9 cellular contexts compared by ENCODE assay signal in genomic region chr5:152532714-152533113, GRCh38.
DNase-seq lines count a peak whose midpoint lies in the region; ATAC-seq and TF ChIP-seq lines count a peak whose summit lies in the region.
"Had no signal": no experiment of that assay in that cellular context is flagged by ENCODE, and none has a peak within 500 bp of the region (broad histone marks: within the 10 kb centered on the region; RNA-seq: fewer than 3 reads in every experiment).

No MANE protein-coding gene starts in this region.

- H3K4me3 ChIP-seq in PC-3 (ENCODE audit: low read length) = no peak overlapping the region
- no peak overlapping the region for H3K4me3 ChIP-seq in esophagus muscularis mucosa
- H3K4me3 ChIP-seq in parathyroid adenoma (ENCODE audit: low read depth, low read length) = no peak overlapping the region
- no peak overlapping the region for H3K4me3 ChIP-seq in aorta (ENCODE audit: low read length in 2 of 2)
- H3K4me3 ChIP-seq: skin epidermis had no signal

- H3F3A ChIP-seq in PC-3 (ENCODE audit: low read length, unreplicated experiment) = no peaks in the 10 kb centered on the region

- TF ChIP-seq EP300 in esophagus muscularis mucosa (IDR thresholded peaks at IDR 0.05) = no peak

- H4K20me1 ChIP-seq in PC-3 (ENCODE audit: low read length) = no peaks in the 10 kb centered on the region

- H3K4me2 ChIP-seq in PC-3 (ENCODE audit: low read length) (no peak overlapping the region), parathyroid adenoma (ENCODE audit: low read length) (no peak overlapping the region)

- H3K36me3 ChIP-seq in PC-3 (ENCODE audit: low read depth, low read length) (no peaks in the 10 kb centered on the region), esophagus muscularis mucosa (no peaks in the 10 kb centered on the region), parathyroid adenoma (ENCODE audit: control insufficient read depth, insufficient read depth, low read length) (no peaks in the 10 kb centered on the region), aorta (ENCODE audit: control insufficient read depth in 1 of 2, insufficient read depth in 2 of 2, low read length in 1 of 2) (no peaks in the 10 kb centered on the region)

- no peaks in the 10 kb centered on the region for H3K9me3 Mint-ChIP-seq in activated T-helper 17 cell treated with anti-CD3 and anti-CD28 coated beads, Interleukin-2, amount 50 U/mL, for 72 hours

- H3K27ac ChIP-seq in PC-3 (ENCODE audit: low read length) (no peak overlapping the region), esophagus muscularis mucosa (replicated peaks in 1 of 4) (no peak overlapping the region), parathyroid adenoma (no peak overlapping the region), aorta (ENCODE audit: low read depth in 1 of 2, low read length in 2 of 2) (no peak overlapping the region)
- H3K27ac ChIP-seq: skin epidermis had no signal

- H3K4me3 Mint-ChIP-seq in activated T-helper 17 cell treated with anti-CD3 and anti-CD28 coated beads, Interleukin-2, amount 50 U/mL, for 72 hours = no peak overlapping the region

- no peak for TF ChIP-seq POLR2A in esophagus muscularis mucosa (IDR thresholded peaks at IDR 0.05; ENCODE audit: low read depth)

- 37% methylated on average over 2 of the region's 2 CpGs for WGBS in esophagus muscularis mucosa
- WGBS in aorta, 2 donors = 31 to 33% methylated on average over 2 of the region's 2 CpGs

- no peaks in the 10 kb centered on the region for H3K9me2 ChIP-seq in PC-3 (replicated peaks; ENCODE audit: low read length)

- ATAC-seq in PC-3 (peak; percentile 57), aorta (ENCODE audit: low FRiP score) (no peak)
- ATAC-seq in activated T-helper 17 cell treated with anti-CD3 and anti-CD28 coated beads, Interleukin-2, amount 50 U/mL, for 72 hours (replicated peaks) = no peak

- TF ChIP-seq CTCF in PC-3 (conservative IDR thresholded peaks at IDR 0.05; ENCODE audit: low read depth, low read length) = peak; percentile 81
- TF ChIP-seq CTCF in esophagus muscularis mucosa (IDR thresholded peaks at IDR 0.05) = peak in 2 of 3 experiments; percentile 44 to 50
- TF ChIP-seq CTCF in parathyroid adenoma (IDR thresholded peaks at IDR 0.05) = peak; percentile 49

- DNase-seq in Daoy (ENCODE audit: low read depth) (peak; percentile 34), HT1080 (ENCODE audit: low read depth) (peak; percentile 21), PC-3 (peak; percentile 75), esophagus muscularis mucosa (ENCODE audit: extremely low spot score) (no peak), mucosa of gallbladder (ENCODE audit: low spot score) (no peak), aorta (no peak)

- no peaks in the 10 kb centered on the region for H3K36me3 Mint-ChIP-seq in activated T-helper 17 cell treated with anti-CD3 and anti-CD28 coated beads, Interleukin-2, amount 50 U/mL, for 72 hours (ENCODE audit: low read depth)

- no peak overlapping the region for H3K27ac Mint-ChIP-seq in activated T-helper 17 cell treated with anti-CD3 and anti-CD28 coated beads, Interleukin-2, amount 50 U/mL, for 72 hours

- H2AFZ ChIP-seq in PC-3 (ENCODE audit: low read length) = no peak overlapping the region
- H2AFZ ChIP-seq in parathyroid adenoma = no peak overlapping the region

- no peaks in the 10 kb centered on the region for H3K4me1 Mint-ChIP-seq in activated T-helper 17 cell treated with anti-CD3 and anti-CD28 coated beads, Interleukin-2, amount 50 U/mL, for 72 hours

- H3K9ac ChIP-seq in PC-3 (ENCODE audit: low read length) = no peak overlapping the region
- H3K9ac ChIP-seq in parathyroid adenoma = no peak overlapping the region

- H3K79me2 ChIP-seq in PC-3 (ENCODE audit: low read length) = no peaks in the 10 kb centered on the region
- H3K79me2 ChIP-seq in parathyroid adenoma = no peaks in the 10 kb centered on the region

- CTCF ChIA-PET in PC-3 (lab: Charles Lee) = interaction anchor here (2.1 kb wide), 1 partner anchor 1432 kb away, joined by 9 read pairs; no protein-coding TSS in a partner anchor

- H3K27me3 ChIP-seq in PC-3 (ENCODE audit: low read length) (peaks cover 18% of the 10 kb centered on the region), esophagus muscularis mucosa (no peaks in the 10 kb centered on the region), parathyroid adenoma (ENCODE audit: control insufficient read depth, insufficient read depth, low read length) (no peaks in the 10 kb centered on the region), aorta (ENCODE audit: control insufficient read depth in 1 of 2, insufficient read depth in 2 of 2, low read length in 1 of 2) (no peaks in the 10 kb centered on the region)

- no peaks in the 10 kb centered on the region for H3K4me1 ChIP-seq in PC-3 (ENCODE audit: insufficient read depth, low read length)
- H3K4me1 ChIP-seq in esophagus muscularis mucosa = peaks cover 0 to 9% (median 4%) of the 10 kb centered on the region in 4 donors
- no peaks in the 10 kb centered on the region for H3K4me1 ChIP-seq in parathyroid adenoma
- H3K4me1 ChIP-seq in aorta (ENCODE audit: control insufficient read depth in 1 of 2, insufficient read depth in 2 of 2, low read length in 2 of 2) = no peaks in the 10 kb centered on the region

- H3K27me3 Mint-ChIP-seq in activated T-helper 17 cell treated with anti-CD3 and anti-CD28 coated beads, Interleukin-2, amount 50 U/mL, for 72 hours = no peaks in the 10 kb centered on the region

- H3K9me3 ChIP-seq in PC-3 (ENCODE audit: low read length) = no peaks in the 10 kb centered on the region
- H3K9me3 ChIP-seq in esophagus muscularis mucosa = no peaks in the 10 kb centered on the region
- no peaks in the 10 kb centered on the region for H3K9me3 ChIP-seq in parathyroid adenoma (ENCODE audit: control insufficient read depth, low read length)
- no peaks in the 10 kb centered on the region for H3K9me3 ChIP-seq in aorta (ENCODE audit: control insufficient read depth, low read length)

- intact Hi-C loops in PC-3 (cut with micrococcal nuclease) = loop anchor here (2.0 kb wide), 1 partner anchor 616 kb away; no protein-coding TSS in a partner anchor
- intact Hi-C loops in esophagus muscularis mucosa (cut with DNase I) = loop anchor here (1.0 to 10.0 kb wide), 3 partner anchors 612 to 1432 kb away; partner anchors contain the start of gene GRIA1
- intact Hi-C loops in aorta (cut with DNase I) = loop anchor here (1.0 to 10.0 kb wide), 3 partner anchors 616 to 1652 kb away; no protein-coding TSS in a partner anchor

- no TSS peak for BruUV-seq in PC-3 (replicated peaks; lab: Mats Ljungman, UMichigan)

- POLR2A ChIA-PET in PC-3 (lab: Charles Lee; ENCODE audit: unreplicated experiment) = no interaction called here

Comparison
In these comparisons a context has a peak if more than half of its experiments do, and no peak if none do; other contexts are left out.
1. DNase-seq: peak in Daoy (single experiment), HT1080 (single experiment) and PC-3 (single experiment); none in esophagus muscularis mucosa (single experiment), mucosa of gallbladder (single experiment) and aorta (0 of 2).
2. Peak in every context shown above with its lines, with median percentiles within 50 percentile points of each other: CTCF ChIP-seq.